Comparison of ENCODE assay signal across 8 cellular contexts in the genomic region with DNA sequence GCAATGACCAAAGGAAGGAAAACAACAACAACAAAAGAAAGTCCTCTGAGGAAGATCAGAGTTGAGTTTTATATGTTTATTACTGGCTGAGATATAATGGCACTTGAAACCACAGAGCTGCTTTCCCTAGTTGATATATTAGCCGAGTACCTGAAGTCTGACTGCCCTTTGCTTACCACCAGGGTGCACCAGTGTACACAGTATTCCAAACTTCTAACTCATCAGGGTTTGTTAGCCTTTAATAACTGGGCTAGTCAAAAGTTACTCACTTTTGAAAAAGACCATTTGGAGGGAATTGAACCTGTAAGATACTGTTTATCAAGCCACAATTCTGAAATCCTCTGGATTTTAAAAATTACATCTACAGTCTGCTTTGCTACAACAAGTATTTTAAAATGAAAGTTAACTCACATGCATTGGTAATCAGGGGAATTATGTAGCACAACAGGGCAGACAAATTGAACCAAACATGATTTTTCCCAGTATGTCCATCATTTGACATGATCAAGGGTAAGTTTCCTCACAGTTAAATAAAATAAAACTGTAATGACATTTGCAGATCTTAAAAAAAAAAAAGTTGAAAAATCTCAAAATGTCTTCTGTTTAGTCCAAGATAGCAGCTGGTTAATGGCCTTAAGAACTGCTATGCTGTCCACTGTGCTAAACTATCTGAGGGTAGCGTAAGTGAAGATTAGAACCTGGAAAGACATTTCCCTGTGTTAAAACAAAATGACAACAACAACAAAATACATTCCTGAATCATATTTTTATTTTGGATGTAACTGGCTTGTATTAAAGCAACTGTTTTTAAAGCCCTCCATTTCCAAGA. TPM values are rescaled to one million over a fixed set of nuclear protein-coding genes. Genes with fewer than 3 reads are reported as not detected.
DNase-seq lines count a peak whose midpoint lies in the region; ATAC-seq and TF ChIP-seq lines count a peak whose summit lies in the region.

No MANE protein-coding gene starts in this region.

- no peaks in the 10 kb centered on the region for H4K20me1 ChIP-seq in hepatocyte (ENCODE audit: insufficient read depth, poor library complexity, severe bottlenecking)

- intact Hi-C loops in activated CD8-positive, alpha-beta T cell treated with anti-CD3 and anti-CD28 coated beads for 36 hours (cut with micrococcal nuclease), result no loop called here

- no peaks in the 10 kb centered on the region for H3K4me1 ChIP-seq in hepatocyte (ENCODE audit: insufficient read depth)

- no peaks in the 10 kb centered on the region for H3K79me2 ChIP-seq in hepatocyte

- no peak for ATAC-seq in activated CD8-positive, alpha-beta T cell treated with anti-CD3 and anti-CD28 coated beads for 36 hours
- ATAC-seq in activated CD8-positive, alpha-beta T cell treated with anti-CD3 and anti-CD28 coated beads, Interleukin-2, amount 10 ng/mL, durations not matched to agents 7 days and 5 days, result no peak
- no peak for ATAC-seq in activated T-cell treated with anti-CD3 and anti-CD28 coated beads, Interleukin-2, amount 50 U/mL, for 72 hours (replicated peaks in 1 of 2)

- no peak overlapping the region for H3K4me2 ChIP-seq in hepatocyte

- no peaks in the 10 kb centered on the region for H3K36me3 ChIP-seq in hepatocyte (replicated peaks; ENCODE audit: insufficient read depth, low read depth)

- TF ChIP-seq CTCF in activated CD8-positive, alpha-beta T cell treated with anti-CD3 and anti-CD28 coated beads for 36 hours (IDR thresholded peaks at IDR 0.05), result peak; percentile 31
- peak; percentile 67 for TF ChIP-seq CTCF in HFF-Myc (IDR thresholded peaks at IDR 0.05; ENCODE audit: low read depth, low read length, missing control alignments)
- peak; percentile 76 for TF ChIP-seq CTCF in NB4 (IDR thresholded peaks at IDR 0.05; ENCODE audit: low read depth, low read length)
- TF ChIP-seq CTCF in hepatocyte (IDR thresholded peaks at IDR 0.05; ENCODE audit: poor library complexity), result peak; percentile 77

- H2AFZ ChIP-seq in hepatocyte, result no peak overlapping the region

- H3K4me1 Mint-ChIP-seq in activated CD8-positive, alpha-beta T cell treated with anti-CD3 and anti-CD28 coated beads for 36 hours (ENCODE audit: low read depth), result no peaks in the 10 kb centered on the region
- H3K4me1 Mint-ChIP-seq in activated CD8-positive, alpha-beta T cell treated with anti-CD3 and anti-CD28 coated beads, Interleukin-2, amount 10 ng/mL, durations not matched to agents 7 days and 5 days (ENCODE audit: low read depth), result no peaks in the 10 kb centered on the region
- no peaks in the 10 kb centered on the region for H3K4me1 Mint-ChIP-seq in activated T-cell treated with anti-CD3 and anti-CD28 coated beads, Interleukin-2, amount 50 U/mL, for 72 hours (ENCODE audit: low read depth)

- no peak for TF ChIP-seq POLR2A in NB4 (IDR thresholded peaks at IDR 0.05; ENCODE audit: extremely low read depth, insufficient read length)

- peak; percentile 11 for DNase-seq in activated CD8-positive, alpha-beta T cell treated with anti-CD3 and anti-CD28 coated beads for 36 hours
- no peak for DNase-seq in activated CD8-positive, alpha-beta T cell treated with anti-CD3 and anti-CD28 coated beads, Interleukin-2, amount 10 ng/mL, durations not matched to agents 7 days and 5 days
- peak; percentile 35 for DNase-seq in HFF-Myc (ENCODE audit: extremely low read depth, low read depth)
- peak; percentile 50 for DNase-seq in NB4 (ENCODE audit: low read depth)
- peak in 37 of 56 donors; percentile 1 to 84 (median 14) for DNase-seq in amygdala (lab: John Stamatoyannopoulos, UW)
- DNase-seq in hepatocyte (ENCODE audit: low spot score), result peak; percentile 68
- DNase-seq in smooth muscle cell of the brain vasculature (ENCODE audit: low read depth, low spot score), result peak; percentile 36
- DNase-seq in activated T-cell treated with anti-CD3 and anti-CD28 coated beads, Interleukin-2, amount 50 U/mL, for 72 hours, result no peak

- no peak overlapping the region for H3K27ac ChIP-seq in hepatocyte

- no peaks in the 10 kb centered on the region for H3K27me3 ChIP-seq in hepatocyte

- H3K4me3 Mint-ChIP-seq in activated CD8-positive, alpha-beta T cell treated with anti-CD3 and anti-CD28 coated beads for 36 hours, result no peak overlapping the region
- H3K4me3 Mint-ChIP-seq in activated CD8-positive, alpha-beta T cell treated with anti-CD3 and anti-CD28 coated beads, Interleukin-2, amount 10 ng/mL, durations not matched to agents 7 days and 5 days, result no peak overlapping the region
- no peak overlapping the region for H3K4me3 Mint-ChIP-seq in activated T-cell treated with anti-CD3 and anti-CD28 coated beads, Interleukin-2, amount 50 U/mL, for 72 hours

- no peak overlapping the region for H3K4me3 ChIP-seq in HFF-Myc (replicated peaks; ENCODE audit: low read depth, low read length)
- no peak overlapping the region for H3K4me3 ChIP-seq in NB4 (ENCODE audit: low read depth, low read length)
- H3K4me3 ChIP-seq in hepatocyte, result no peak overlapping the region

- no peaks in the 10 kb centered on the region for H3K27me3 Mint-ChIP-seq in activated CD8-positive, alpha-beta T cell treated with anti-CD3 and anti-CD28 coated beads for 36 hours
- no peaks in the 10 kb centered on the region for H3K27me3 Mint-ChIP-seq in activated CD8-positive, alpha-beta T cell treated with anti-CD3 and anti-CD28 coated beads, Interleukin-2, amount 10 ng/mL, durations not matched to agents 7 days and 5 days (ENCODE audit: low read depth)
- H3K27me3 Mint-ChIP-seq in activated T-cell treated with anti-CD3 and anti-CD28 coated beads, Interleukin-2, amount 50 U/mL, for 72 hours (ENCODE audit: low read depth), result no peaks in the 10 kb centered on the region

- H3K9me3 ChIP-seq in hepatocyte (ENCODE audit: low read depth), result no peaks in the 10 kb centered on the region

- H3K27ac Mint-ChIP-seq in activated CD8-positive, alpha-beta T cell treated with anti-CD3 and anti-CD28 coated beads for 36 hours, result no peak overlapping the region
- no peak overlapping the region for H3K27ac Mint-ChIP-seq in activated CD8-positive, alpha-beta T cell treated with anti-CD3 and anti-CD28 coated beads, Interleukin-2, amount 10 ng/mL, durations not matched to agents 7 days and 5 days
- no peak overlapping the region for H3K27ac Mint-ChIP-seq in activated T-cell treated with anti-CD3 and anti-CD28 coated beads, Interleukin-2, amount 50 U/mL, for 72 hours

- POLR2A ChIA-PET in activated CD8-positive, alpha-beta T cell treated with anti-CD3 and anti-CD28 coated beads for 36 hours (lab: Charles Lee), result no interaction called here
- POLR2A ChIA-PET in activated CD8-positive, alpha-beta T cell treated with anti-CD3 and anti-CD28 coated beads, Interleukin-2, amount 10 ng/mL, durations not matched to agents 7 days and 5 days (lab: Charles Lee), result no interaction called here

- CTCF ChIA-PET in activated CD8-positive, alpha-beta T cell treated with anti-CD3 and anti-CD28 coated beads for 36 hours (lab: Charles Lee), result no interaction called here
- CTCF ChIA-PET in activated CD8-positive, alpha-beta T cell treated with anti-CD3 and anti-CD28 coated beads, Interleukin-2, amount 10 ng/mL, durations not matched to agents 7 days and 5 days (lab: Charles Lee), result interaction anchor here (1.5 kb wide), 1 partner anchor 573 kb away, joined by 9 read pairs; no protein-coding TSS in a partner anchor

- 49% methylated on average over 2 of the region's 2 CpGs for WGBS in hepatocyte (ENCODE audit: low lambda C conversion rate, missing lambda C conversion rate)

- no peaks in the 10 kb centered on the region for H3K36me3 Mint-ChIP-seq in activated CD8-positive, alpha-beta T cell treated with anti-CD3 and anti-CD28 coated beads for 36 hours (ENCODE audit: low read depth)
- no peaks in the 10 kb centered on the region for H3K36me3 Mint-ChIP-seq in activated CD8-positive, alpha-beta T cell treated with anti-CD3 and anti-CD28 coated beads, Interleukin-2, amount 10 ng/mL, durations not matched to agents 7 days and 5 days (ENCODE audit: low read depth)
- H3K36me3 Mint-ChIP-seq in activated T-cell treated with anti-CD3 and anti-CD28 coated beads, Interleukin-2, amount 50 U/mL, for 72 hours (ENCODE audit: insufficient read depth in 2 of 2), result no peaks in the 10 kb centered on the region

- H3K9me2 ChIP-seq in hepatocyte (replicated peaks; ENCODE audit: insufficient read depth), result no peaks in the 10 kb centered on the region

- no peaks in the 10 kb centered on the region for H3K9me3 Mint-ChIP-seq in activated CD8-positive, alpha-beta T cell treated with anti-CD3 and anti-CD28 coated beads for 36 hours
- no peaks in the 10 kb centered on the region for H3K9me3 Mint-ChIP-seq in activated CD8-positive, alpha-beta T cell treated with anti-CD3 and anti-CD28 coated beads, Interleukin-2, amount 10 ng/mL, durations not matched to agents 7 days and 5 days (ENCODE audit: insufficient read depth)
- no peaks in the 10 kb centered on the region for H3K9me3 Mint-ChIP-seq in activated T-cell treated with anti-CD3 and anti-CD28 coated beads, Interleukin-2, amount 50 U/mL, for 72 hours

RNA-seq across cellular contexts. Expression of gene C6, which starts 57.3 kb away (rescaled TPM):
- not detected for total RNA-seq in activated CD8-positive, alpha-beta T cell treated with anti-CD3 and anti-CD28 coated beads for 36 hours
- not detected for total RNA-seq in activated CD8-positive, alpha-beta T cell treated with anti-CD3 and anti-CD28 coated beads, Interleukin-2, amount 10 ng/mL, durations not matched to agents 7 days and 5 days
- 31.3 and 37.2 TPM in 2 replicates for total RNA-seq in hepatocyte
- 11.8 and 16.2 TPM in 2 replicates for polyA plus RNA-seq in hepatocyte
- not detected for total RNA-seq in activated T-cell treated with anti-CD3 and anti-CD28 coated beads, Interleukin-2, amount 50 U/mL, for 72 hours

Comparison
In these comparisons a context has a peak if more than half of its experiments do, and no peak if none do; other contexts are left out.
1. DNase-seq: peak in activated CD8-positive, alpha-beta T cell treated with anti-CD3 and anti-CD28 coated beads for 36 hours (single experiment), HFF-Myc (single experiment), NB4 (single experiment), amygdala (37 of 56), hepatocyte (single experiment) and smooth muscle cell of the brain vasculature (single experiment); none in activated CD8-positive, alpha-beta T cell treated with anti-CD3 and anti-CD28 coated beads, Interleukin-2, amount 10 ng/mL, durations not matched to agents 7 days and 5 days (single experiment) and activated T-cell treated with anti-CD3 and anti-CD28 coated beads, Interleukin-2, amount 50 U/mL, for 72 hours (0 of 2).
2. RNA of gene C6, which starts 57.3 kb away (total RNA-seq): 31.3 to 37.2 TPM in hepatocyte; not detected in activated CD8-positive, alpha-beta T cell treated with anti-CD3 and anti-CD28 coated beads for 36 hours, not detected in activated CD8-positive, alpha-beta T cell treated with anti-CD3 and anti-CD28 coated beads, Interleukin-2, amount 10 ng/mL, durations not matched to agents 7 days and 5 days and not detected in activated T-cell treated with anti-CD3 and anti-CD28 coated beads, Interleukin-2, amount 50 U/mL, for 72 hours; every median in the first group is over 10 times any median in the second.
3. Peak in every context shown above with its lines, with median percentiles within 50 percentile points of each other: CTCF ChIP-seq.